ENCODE assay signal across 8 cellular contexts in the genomic region with DNA sequence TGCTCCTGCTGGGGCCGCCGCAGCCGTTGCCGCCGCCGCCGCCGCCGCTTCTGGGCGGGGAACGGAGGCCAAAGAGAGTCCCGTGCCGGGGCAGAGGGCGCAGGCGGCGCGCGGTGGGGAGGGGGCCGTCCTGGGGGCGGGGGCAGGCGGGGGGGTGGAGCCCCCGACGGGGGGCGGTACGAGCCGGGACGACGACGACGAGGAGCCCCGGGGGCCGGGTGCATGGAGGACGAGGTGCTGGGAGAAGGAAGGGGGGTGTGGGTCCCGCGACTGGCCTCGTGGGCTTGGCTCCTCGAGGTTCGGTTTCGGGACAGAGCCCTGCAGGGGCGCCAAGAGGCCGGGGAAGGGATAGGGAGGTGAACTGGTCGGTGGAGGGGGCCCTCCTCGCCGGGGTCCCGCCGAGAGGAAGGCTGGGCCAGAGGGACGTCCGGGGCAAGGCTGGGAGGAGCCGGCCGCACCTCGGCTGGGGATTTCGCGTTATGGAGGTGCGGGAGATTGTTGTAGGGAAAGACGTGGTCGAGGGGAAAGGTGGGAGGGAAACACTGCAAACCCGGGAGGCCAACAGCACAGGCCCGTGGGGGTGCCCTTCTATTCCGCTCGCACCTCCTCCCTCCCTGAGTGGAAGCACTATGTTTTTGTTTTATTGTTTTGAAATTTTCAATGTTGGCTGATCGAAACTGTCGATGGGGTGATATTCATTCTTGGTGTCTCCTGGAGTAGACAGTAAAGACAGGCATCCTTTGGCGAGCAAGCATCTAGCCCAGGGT. TPM values are rescaled to one million over a fixed set of nuclear protein-coding genes. Genes with fewer than 3 reads are reported as not detected.
DNase-seq lines count a peak whose midpoint lies in the region; ATAC-seq and TF ChIP-seq lines count a peak whose summit lies in the region.

No MANE protein-coding gene starts in this region.

- H3K9ac ChIP-seq in HUES64 (ENCODE audit: low read depth, low read length) = peak overlapping the region; percentile 36

- H3K9me3 ChIP-seq in HUES64 (ENCODE audit: insufficient read depth, low read depth, low read length) (no peaks in the 10 kb centered on the region), ovary (no peaks in the 10 kb centered on the region)

- intact Hi-C loops in ovary (cut with DNase I) = no loop called here

- H3K27ac ChIP-seq in HUES64 (ENCODE audit: low read depth, low read length) (no peak overlapping the region), ovary (no peak overlapping the region)

- 2% methylated on average over 35 of the region's 63 CpGs for whole genome bisulfite sequencing in HUES64
- 34 to 44% (median 37%) methylated on average over 56 to 63 of the region's 63 CpGs for WGBS in ovary, 3 donors

- no peak for TF ChIP-seq EP300 in ovary (IDR thresholded peaks at IDR 0.05)

- TF ChIP-seq CTCF in fibroblast of the aortic adventitia (IDR thresholded peaks at IDR 0.05; ENCODE audit: insufficient read depth, low read length) = no peak
- no peak for TF ChIP-seq CTCF in ovary (IDR thresholded peaks at IDR 0.05)

- DNase-seq in CD1c-positive myeloid dendritic cell (ENCODE audit: extremely low spot score) (peak; percentile 20), fibroblast of the aortic adventitia (ENCODE audit: low read depth) (no peak), ovary (peak; percentile 22 to 60 (median 37))
- peak; percentile 64 for DNase-seq in activated CD8-positive, alpha-beta memory T cell treated with anti-CD3 and anti-CD28 coated beads for 24 hours

- no peaks in the 10 kb centered on the region for H3K4me1 ChIP-seq in HUES64 (ENCODE audit: insufficient read depth, low read length)
- peaks cover 1% of the 10 kb centered on the region for H3K4me1 ChIP-seq in ovary (ENCODE audit: insufficient read depth)

- H3K36me3 ChIP-seq in HUES64 (ENCODE audit: insufficient read depth, low read length) (no peaks in the 10 kb centered on the region), ovary (no peaks in the 10 kb centered on the region)

- ATAC-seq in HG03135 (IDR thresholded peaks at IDR 0.05; ENCODE audit: unreplicated experiment) (no peak), GM19328 (IDR thresholded peaks at IDR 0.05; ENCODE audit: unreplicated experiment) (no peak), GM18870 (IDR thresholded peaks at IDR 0.05; ENCODE audit: unreplicated experiment) (no peak)

- H3K4me3 ChIP-seq in HUES64 (ENCODE audit: low read length) (peak overlapping the region; percentile 64), fibroblast of the aortic adventitia (ENCODE audit: low read depth, low read length) (peak overlapping the region; percentile 64), ovary (no peak overlapping the region)

- H3K27me3 ChIP-seq in HUES64 (ENCODE audit: insufficient read depth, low read length) = peaks cover 44% of the 10 kb centered on the region
- no peaks in the 10 kb centered on the region for H3K27me3 ChIP-seq in ovary

- TF ChIP-seq POLR2A in ovary (IDR thresholded peaks at IDR 0.05) = no peak

RNA-seq across cellular contexts. Expression of a gene that starts 1.9 kb away (rescaled TPM):
- 4.1 TPM for polyA plus RNA-seq in HUES64 (2013, experiment 1 of 2)
- polyA plus RNA-seq in HUES64 (2013, experiment 2 of 2) = 7.0 TPM
- total RNA-seq in fibroblast of the aortic adventitia (ENCODE audit: low replicate concordance) (0.49 and 1.9 TPM in 2 replicates), ovary (10 to 100 TPM in 5 of 7 donors, 1 to 10 TPM in 2; 3.3 to 45.1 (median 24.1) TPM)
- 1 to 10 TPM; 6.1 to 9.3 TPM for polyA plus RNA-seq in ovary
